Comparison of ENCODE assay signal across 8 cellular contexts in genomic region chr16:10779908-10780307, GRCh38. TPM values are rescaled to one million over a fixed set of nuclear protein-coding genes. Genes with fewer than 3 reads are reported as not detected.
"Had no signal": no experiment of that assay in that cellular context is flagged by ENCODE, and none has a peak within 500 bp of the region (broad histone marks: within the 10 kb centered on the region; RNA-seq: fewer than 3 reads in every experiment).

No MANE protein-coding gene starts in this region.

RNA-seq across cellular contexts. Expression of gene TVP23A, which starts 38.7 kb away (rescaled TPM):
- total RNA-seq: activated naive CD4-positive, alpha-beta T cell treated with anti-CD3 and anti-CD28 coated beads for 36 hours; activated naive CD4-positive, alpha-beta T cell treated with anti-CD3 and anti-CD28 coated beads, Interleukin-2, amount 50 U/mL, for 72 hours; activated naive CD8-positive, alpha-beta T cell treated with anti-CD3 and anti-CD28 coated beads for 36 hours; activated naive CD8-positive, alpha-beta T cell treated with anti-CD3 and anti-CD28 coated beads, Interleukin-2, amount 10 ng/mL, durations not matched to agents 7 days and 5 days; activated T-helper 1 cell treated with anti-CD3 and anti-CD28 coated beads, Interleukin-12 subunit alpha, Interleukin-12 subunit beta, Interleukin-2, Interleukin-4 antibody, amounts not matched to agents 30 ng/mL and 10 ng/mL and 1 ng/mL, durations not matched to agents 14 hours and 24 hours and 36 hours; ascending aorta; body of pancreas; bronchial epithelial cell had no signal
